2 cellular contexts compared by ENCODE assay signal in the genomic region with DNA sequence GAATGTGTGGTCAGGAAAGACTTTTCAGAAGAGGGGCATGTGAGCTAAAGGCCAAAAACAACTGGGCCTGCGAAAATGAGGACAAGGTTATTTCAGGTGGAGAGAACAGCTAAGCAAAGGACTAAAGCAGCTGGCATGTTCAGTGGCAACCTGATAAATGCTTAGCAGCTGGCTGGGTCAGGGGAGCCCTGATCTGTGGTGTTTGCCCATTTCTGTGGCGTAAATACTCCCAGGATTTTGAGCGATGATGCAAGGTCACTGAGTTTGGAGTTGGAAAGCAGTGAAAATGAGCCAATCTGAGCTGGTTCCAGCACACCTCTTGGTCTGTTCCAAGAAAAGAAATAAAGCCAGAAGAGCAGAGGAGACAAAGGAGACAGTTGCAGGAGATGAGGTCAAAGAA.
A peak's percentile ranks its signal among the peaks of the same experiment; 100 is the strongest.
TF ChIP-seq lines count a peak whose summit lies in the region.

No MANE protein-coding gene starts in this region.

TF ChIP-seq in liver, 16 proteins besides CTCF, POLR2A, EP300 and RAD21 (continued from another document):
- TF ChIP-seq, protein P1, sequence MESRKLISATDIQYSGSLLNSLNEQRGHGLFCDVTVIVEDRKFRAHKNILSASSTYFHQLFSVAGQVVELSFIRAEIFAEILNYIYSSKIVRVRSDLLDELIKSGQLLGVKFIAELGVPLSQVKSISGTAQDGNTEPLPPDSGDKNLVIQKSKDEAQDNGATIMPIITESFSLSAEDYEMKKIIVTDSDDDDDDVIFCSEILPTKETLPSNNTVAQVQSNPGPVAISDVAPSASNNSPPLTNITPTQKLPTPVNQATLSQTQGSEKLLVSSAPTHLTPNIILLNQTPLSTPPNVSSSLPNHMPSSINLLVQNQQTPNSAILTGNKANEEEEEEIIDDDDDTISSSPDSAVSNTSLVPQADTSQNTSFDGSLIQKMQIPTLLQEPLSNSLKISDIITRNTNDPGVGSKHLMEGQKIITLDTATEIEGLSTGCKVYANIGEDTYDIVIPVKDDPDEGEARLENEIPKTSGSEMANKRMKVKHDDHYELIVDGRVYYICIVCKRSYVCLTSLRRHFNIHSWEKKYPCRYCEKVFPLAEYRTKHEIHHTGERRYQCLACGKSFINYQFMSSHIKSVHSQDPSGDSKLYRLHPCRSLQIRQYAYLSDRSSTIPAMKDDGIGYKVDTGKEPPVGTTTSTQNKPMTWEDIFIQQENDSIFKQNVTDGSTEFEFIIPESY (IDR thresholded peaks at IDR 0.05) = peak; percentile 49
- no peak for TF ChIP-seq REST (IDR thresholded peaks at IDR 0.05)

TF ChIP-seq in HepG2, 621 proteins besides CTCF, POLR2A, EP300 and RAD21 (continued from another document):
- no peak for TF ChIP-seq AKNA (CRISPR knock-in tag; IDR thresholded peaks at IDR 0.05; ENCODE audit: borderline replicate concordance)
